ENCODE assay signal across 1 cellular context in the genomic region with DNA sequence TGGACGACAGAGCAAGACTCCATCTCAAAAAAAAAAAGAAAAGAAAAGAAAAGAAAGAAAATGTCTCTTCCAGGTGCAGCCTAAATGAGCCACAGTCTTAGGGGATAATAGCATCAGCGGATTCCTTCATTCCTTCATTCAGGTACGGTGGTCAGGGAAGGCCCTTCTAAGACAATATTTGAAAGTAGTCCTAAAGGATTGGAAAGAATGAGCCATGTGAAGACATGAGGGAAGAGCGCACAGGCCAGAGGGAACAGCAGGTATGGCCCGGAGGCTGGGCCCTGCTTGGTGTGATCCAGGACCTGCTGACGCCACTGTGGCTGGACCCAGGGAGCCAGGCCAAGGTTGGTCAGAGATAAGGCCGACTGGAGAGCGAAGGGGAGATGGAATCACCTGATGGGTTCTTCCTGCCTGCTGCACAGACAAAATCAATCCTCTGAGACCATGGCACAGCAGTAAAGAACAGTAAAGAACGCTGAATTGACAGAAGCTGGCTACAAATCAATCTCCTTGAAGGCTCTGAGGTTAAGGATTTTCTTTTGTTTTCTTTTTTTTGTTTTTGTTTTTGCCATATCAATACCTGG.
TF ChIP-seq lines count a peak whose summit lies in the region.

No MANE protein-coding gene starts in this region.

TF ChIP-seq in K562, 482 proteins besides CTCF, POLR2A, EP300 and RAD21 (continues in another document):
- TF ChIP-seq ZNF140 (CRISPR knock-in tag; IDR thresholded peaks at IDR 0.05), result no peak
- 0 out of 4 replicates have a peak, but pooled peaks of 1 of the 2 experiments have one; percentile 9 for TF ChIP-seq NRF1 (conservative IDR thresholded peaks at IDR 0.05 in 1 of 2, IDR thresholded peaks at IDR 0.05 in 1 of 2)
- no peak for TF ChIP-seq ZNF133 (CRISPR knock-in tag; IDR thresholded peaks at IDR 0.05)
- peak; percentile 55 for TF ChIP-seq SMARCE1 (IDR thresholded peaks at IDR 0.05)
- peak; percentile 74; the same call in 1 of the 2 replicates for TF ChIP-seq CTBP1 (IDR thresholded peaks at IDR 0.05; ENCODE audit: borderline replicate concordance)
- peak; percentile 56; the same call in 1 of the 2 replicates for TF ChIP-seq DPF2 (IDR thresholded peaks at IDR 0.05)
- no peak for TF ChIP-seq MEF2D (tag; conservative IDR thresholded peaks at IDR 0.05; ENCODE audit: low read depth)
- peak in 1 of 2 experiments; percentile 80; a peak in 2 of 4 replicates for TF ChIP-seq RCOR1 (IDR thresholded peaks at IDR 0.05; ENCODE audit: borderline replicate concordance in 1 of 2, low read depth in 2 of 2, low read length in 2 of 2)
- no peak for TF ChIP-seq ETS1 (conservative IDR thresholded peaks at IDR 0.05; ENCODE audit: control insufficient read depth, low read depth, low read length)
- TF ChIP-seq, protein P1, sequence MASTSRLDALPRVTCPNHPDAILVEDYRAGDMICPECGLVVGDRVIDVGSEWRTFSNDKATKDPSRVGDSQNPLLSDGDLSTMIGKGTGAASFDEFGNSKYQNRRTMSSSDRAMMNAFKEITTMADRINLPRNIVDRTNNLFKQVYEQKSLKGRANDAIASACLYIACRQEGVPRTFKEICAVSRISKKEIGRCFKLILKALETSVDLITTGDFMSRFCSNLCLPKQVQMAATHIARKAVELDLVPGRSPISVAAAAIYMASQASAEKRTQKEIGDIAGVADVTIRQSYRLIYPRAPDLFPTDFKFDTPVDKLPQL (IDR thresholded peaks at IDR 0.05; ENCODE audit: extremely low read depth, insufficient read length), result no peak
- TF ChIP-seq ZNF274 (IDR thresholded peaks at IDR 0.05; ENCODE audit: borderline replicate concordance, low read depth, low read length), result no peak
- no peak for TF ChIP-seq ZNF41 (CRISPR knock-in tag; conservative IDR thresholded peaks at IDR 0.05)
- 0 out of 2 replicates have a peak, but pooled peaks have one; percentile 48 for TF ChIP-seq ATF7 (IDR thresholded peaks at IDR 0.05)
- no peak for TF ChIP-seq SPI1 (IDR thresholded peaks at IDR 0.05; ENCODE audit: borderline replicate concordance, low read depth, low read length)
- TF ChIP-seq CHD4 (IDR thresholded peaks at IDR 0.05; ENCODE audit: insufficient read depth, insufficient replicate concordance, low read depth, low read length, poor library complexity, severe bottlenecking), result no peak
- no peak for TF ChIP-seq SIN3A (IDR thresholded peaks at IDR 0.05; ENCODE audit: borderline replicate concordance in 2 of 2, control insufficient read depth in 1 of 2, low read depth in 2 of 2, low read length in 2 of 2)
- no peak for TF ChIP-seq IRF1 (CRISPR knock-in tag; IDR thresholded peaks at IDR 0.05; ENCODE audit: borderline replicate concordance)
- 0 out of 2 replicates have a peak, but pooled peaks have one; percentile 37 for TF ChIP-seq SMAD4 (CRISPR knock-in tag; conservative IDR thresholded peaks at IDR 0.05)
- no peak for TF ChIP-seq JUN (IDR thresholded peaks at IDR 0.05; ENCODE audit: borderline replicate concordance, low read depth, low read length)
- TF ChIP-seq JUN (CRISPR knock-in tag; IDR thresholded peaks at IDR 0.05; ENCODE audit: borderline replicate concordance), result 0 out of 2 replicates have a peak, but pooled peaks have one; percentile 20
- no peak for TF ChIP-seq ILK (tag; IDR thresholded peaks at IDR 0.05; ENCODE audit: borderline replicate concordance, low read depth)
- peak; percentile 46; the same call in 1 of the 2 replicates for TF ChIP-seq ARID1B (IDR thresholded peaks at IDR 0.05)
- TF ChIP-seq ZNF79 (CRISPR knock-in tag; IDR thresholded peaks at IDR 0.05; ENCODE audit: low read depth), result no peak
- TF ChIP-seq NFE2L1 (tag; IDR thresholded peaks at IDR 0.05; ENCODE audit: borderline replicate concordance, low read depth), result no peak
- no peak for TF ChIP-seq NFXL1 (CRISPR knock-in tag; IDR thresholded peaks at IDR 0.05)
- TF ChIP-seq JUND (IDR thresholded peaks at IDR 0.05; ENCODE audit: borderline replicate concordance, low read depth, low read length), result no peak
- TF ChIP-seq JUND (tag; IDR thresholded peaks at IDR 0.05; ENCODE audit: borderline replicate concordance, low read depth, low read length), result peak; percentile 48; the same call in 1 of the 3 replicates
- TF ChIP-seq ZNF398 (CRISPR knock-in tag; IDR thresholded peaks at IDR 0.05), result no peak
- TF ChIP-seq ZNF277 (CRISPR knock-in tag; IDR thresholded peaks at IDR 0.05; ENCODE audit: borderline replicate concordance), result no peak
- TF ChIP-seq XRCC5 (IDR thresholded peaks at IDR 0.05; ENCODE audit: low read depth, low read length), result no peak
- TF ChIP-seq SNRNP70 (optimal IDR thresholded peaks at IDR 0.05; ENCODE audit: low read depth, low read length), result no peak
- no peak for TF ChIP-seq NFRKB (IDR thresholded peaks at IDR 0.05; ENCODE audit: low read depth)
- TF ChIP-seq ZBTB49 (CRISPR knock-in tag; IDR thresholded peaks at IDR 0.05; ENCODE audit: borderline replicate concordance), result no peak
- TF ChIP-seq MEIS2 (IDR thresholded peaks at IDR 0.05; ENCODE audit: partially characterized antibody), result peak; percentile 27
- TF ChIP-seq ZFX (CRISPR knock-in tag; IDR thresholded peaks at IDR 0.05), result 0 out of 2 replicates have a peak, but pooled peaks have one; percentile 23
- 0 out of 2 replicates have a peak, but pooled peaks have one; percentile 16 for TF ChIP-seq ESRRA (IDR thresholded peaks at IDR 0.05; ENCODE audit: borderline replicate concordance, low read depth)
- no peak for TF ChIP-seq ZNF24 (IDR thresholded peaks at IDR 0.05)
- no peak for TF ChIP-seq HNRNPL (IDR thresholded peaks at IDR 0.05; ENCODE audit: low read depth, low read length)
- peak; percentile 23; the same call in 1 of the 2 replicates for TF ChIP-seq CXXC5 (CRISPR knock-in tag; IDR thresholded peaks at IDR 0.05)
- TF ChIP-seq GATAD2A (IDR thresholded peaks at IDR 0.05), result 0 out of 2 replicates have a peak, but pooled peaks have one; percentile 35
- no peak for TF ChIP-seq SMAD1 (IDR thresholded peaks at IDR 0.05; ENCODE audit: low read depth, low read length, partially characterized antibody)
- TF ChIP-seq FOXJ3 (CRISPR knock-in tag; IDR thresholded peaks at IDR 0.05), result no peak
- no peak for TF ChIP-seq SMARCA4 (IDR thresholded peaks at IDR 0.05)
- TF ChIP-seq PRDM10 (IDR thresholded peaks at IDR 0.05; ENCODE audit: partially characterized antibody), result peak; percentile 94
- no peak for TF ChIP-seq TOE1 (IDR thresholded peaks at IDR 0.05; ENCODE audit: borderline replicate concordance)
- TF ChIP-seq TOE1 (CRISPR knock-in tag; IDR thresholded peaks at IDR 0.05; ENCODE audit: borderline replicate concordance, low read depth), result no peak
- peak; percentile 34; the same call in 1 of the 2 replicates for TF ChIP-seq C11orf30 (IDR thresholded peaks at IDR 0.05; ENCODE audit: low read depth)
- TF ChIP-seq ZNF354B (CRISPR knock-in tag; IDR thresholded peaks at IDR 0.05), result no peak
- peak; percentile 62; the same call in 1 of the 2 replicates for TF ChIP-seq ZNF316 (IDR thresholded peaks at IDR 0.05)
- no peak for TF ChIP-seq MECOM (CRISPR knock-in tag; IDR thresholded peaks at IDR 0.05)
- TF ChIP-seq ZEB2 (IDR thresholded peaks at IDR 0.05), result peak; percentile 59
- 0 out of 2 replicates have a peak, but pooled peaks have one; percentile 15 for TF ChIP-seq ATF3 (IDR thresholded peaks at IDR 0.05)
- no peak for TF ChIP-seq ATF3 (CRISPR knock-in tag; conservative IDR thresholded peaks at IDR 0.05)
- no peak for TF ChIP-seq NCOA6 (IDR thresholded peaks at IDR 0.05)
- TF ChIP-seq OTX1 (CRISPR knock-in tag; IDR thresholded peaks at IDR 0.05), result no peak
